ENCODE assay signal across 1 cellular context in the genomic region with DNA sequence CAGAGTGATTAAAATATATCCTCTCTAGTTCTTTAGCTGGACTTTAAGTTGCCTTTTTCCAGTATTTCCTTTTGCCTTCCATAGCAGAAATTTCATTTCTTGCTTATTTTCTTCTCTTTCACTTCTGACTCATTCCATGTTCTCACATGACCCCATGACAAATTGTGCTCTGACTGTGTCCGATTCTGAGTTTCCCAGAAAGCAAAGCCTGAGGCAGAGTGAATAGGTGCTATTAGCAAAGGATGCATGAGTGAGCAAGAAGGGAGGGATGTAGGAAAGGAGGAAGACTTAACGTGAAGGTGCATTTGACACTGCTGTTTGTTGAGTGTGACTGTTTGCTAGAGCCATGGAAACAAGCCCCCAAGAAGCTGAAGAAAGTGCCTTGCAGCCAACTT.
TF ChIP-seq lines count a peak whose summit lies in the region.

No MANE protein-coding gene starts in this region.

TF ChIP-seq in GM23338, 12 proteins besides CTCF, POLR2A, EP300 and RAD21:
- TF ChIP-seq ETS1 (IDR thresholded peaks at IDR 0.05) (no peak), POLR2AphosphoS5 (IDR thresholded peaks at IDR 0.05; ENCODE audit: low read depth) (no peak), EZH2 (IDR thresholded peaks at IDR 0.05; ENCODE audit: low read depth, unreplicated experiment) (no peak), CREB1 (CRISPR knock-in tag; IDR thresholded peaks at IDR 0.05; ENCODE audit: low read depth) (no peak), ZNF331 (CRISPR knock-in tag; IDR thresholded peaks at IDR 0.05; ENCODE audit: low read depth) (no peak), ZNF114 (CRISPR knock-in tag; IDR thresholded peaks at IDR 0.05) (no peak), STAT1 (IDR thresholded peaks at IDR 0.05; ENCODE audit: unreplicated experiment) (no peak), NANOG (IDR thresholded peaks at IDR 0.05; ENCODE audit: borderline replicate concordance) (no peak), ZNF462 (CRISPR knock-in tag; IDR thresholded peaks at IDR 0.05) (no peak)
- TF ChIP-seq, protein P1, sequence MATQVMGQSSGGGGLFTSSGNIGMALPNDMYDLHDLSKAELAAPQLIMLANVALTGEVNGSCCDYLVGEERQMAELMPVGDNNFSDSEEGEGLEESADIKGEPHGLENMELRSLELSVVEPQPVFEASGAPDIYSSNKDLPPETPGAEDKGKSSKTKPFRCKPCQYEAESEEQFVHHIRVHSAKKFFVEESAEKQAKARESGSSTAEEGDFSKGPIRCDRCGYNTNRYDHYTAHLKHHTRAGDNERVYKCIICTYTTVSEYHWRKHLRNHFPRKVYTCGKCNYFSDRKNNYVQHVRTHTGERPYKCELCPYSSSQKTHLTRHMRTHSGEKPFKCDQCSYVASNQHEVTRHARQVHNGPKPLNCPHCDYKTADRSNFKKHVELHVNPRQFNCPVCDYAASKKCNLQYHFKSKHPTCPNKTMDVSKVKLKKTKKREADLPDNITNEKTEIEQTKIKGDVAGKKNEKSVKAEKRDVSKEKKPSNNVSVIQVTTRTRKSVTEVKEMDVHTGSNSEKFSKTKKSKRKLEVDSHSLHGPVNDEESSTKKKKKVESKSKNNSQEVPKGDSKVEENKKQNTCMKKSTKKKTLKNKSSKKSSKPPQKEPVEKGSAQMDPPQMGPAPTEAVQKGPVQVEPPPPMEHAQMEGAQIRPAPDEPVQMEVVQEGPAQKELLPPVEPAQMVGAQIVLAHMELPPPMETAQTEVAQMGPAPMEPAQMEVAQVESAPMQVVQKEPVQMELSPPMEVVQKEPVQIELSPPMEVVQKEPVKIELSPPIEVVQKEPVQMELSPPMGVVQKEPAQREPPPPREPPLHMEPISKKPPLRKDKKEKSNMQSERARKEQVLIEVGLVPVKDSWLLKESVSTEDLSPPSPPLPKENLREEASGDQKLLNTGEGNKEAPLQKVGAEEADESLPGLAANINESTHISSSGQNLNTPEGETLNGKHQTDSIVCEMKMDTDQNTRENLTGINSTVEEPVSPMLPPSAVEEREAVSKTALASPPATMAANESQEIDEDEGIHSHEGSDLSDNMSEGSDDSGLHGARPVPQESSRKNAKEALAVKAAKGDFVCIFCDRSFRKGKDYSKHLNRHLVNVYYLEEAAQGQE (IDR thresholded peaks at IDR 0.05; ENCODE audit: unreplicated experiment): no peak
